In genomic region chr9:19409406-19410194, GRCh38 we compare ENCODE assay signal across 8 cellular contexts. TPM values are rescaled to one million over a fixed set of nuclear protein-coding genes. Genes with fewer than 3 reads are reported as not detected.
DNase-seq lines count a peak whose midpoint lies in the region; ATAC-seq, FAIRE-seq and TF ChIP-seq lines count a peak whose summit lies in the region.

No MANE protein-coding gene starts in this region.

- H2AFZ ChIP-seq in PC-3 (ENCODE audit: low read length): peak overlapping the region; percentile 79

- no peaks in the 10 kb centered on the region for H3K9me3 ChIP-seq in PC-3 (ENCODE audit: low read length)

- peak in 1 of 2 donors; percentile 17 for DNase-seq in activated T-cell treated with anti-CD3 and anti-CD28 coated beads, Interleukin-2, amount 50 U/mL, for 72 hours
- no peak for DNase-seq in activated T-cell treated with anti-CD3 and anti-CD28 coated beads, Interleukin-2, amount 50 U/mL, for 48 hours
- DNase-seq in PC-3: peak; percentile 27
- DNase-seq in bronchial epithelial cell (ENCODE audit: low read depth): peak; percentile 60
- no peak for DNase-seq in stimulated activated naive CD8-positive, alpha-beta T cell treated with anti-CD3 and anti-CD28 coated beads, Interleukin-15, amount 100 ng/mL, for 72 hours

- H3K27me3 ChIP-seq in PC-3 (ENCODE audit: low read length) (no peaks in the 10 kb centered on the region), bronchial epithelial cell (ENCODE audit: control insufficient read depth, insufficient read depth, low read length) (no peaks in the 10 kb centered on the region), layer of hippocampus (ENCODE audit: control insufficient read depth, insufficient read depth, low read length) (no peaks in the 10 kb centered on the region)

- POLR2A ChIA-PET in PC-3 (lab: Charles Lee; ENCODE audit: unreplicated experiment): interaction anchor here (0.6 kb wide), 1 partner anchor 15 kb away, joined by 4 read pairs; no protein-coding TSS in a partner anchor

- H3K79me2 ChIP-seq in PC-3 (ENCODE audit: low read length): peaks cover 6% of the 10 kb centered on the region; the same call in 1 of the 2 replicates

- no peaks in the 10 kb centered on the region for H4K20me1 ChIP-seq in PC-3 (ENCODE audit: low read length)

- intact Hi-C loops in PC-3 (cut with micrococcal nuclease): loop anchor here (2.0 to 5.0 kb wide), 2 partner anchors 37 to 47 kb away; no protein-coding TSS in a partner anchor

- H3K4me3 Mint-ChIP-seq in activated T-cell treated with anti-CD3 and anti-CD28 coated beads, Interleukin-2, amount 50 U/mL, for 72 hours: peak overlapping the region; percentile 98
- H3K4me3 Mint-ChIP-seq in stimulated activated naive CD8-positive, alpha-beta T cell treated with anti-CD3 and anti-CD28 coated beads, Interleukin-15, amount 100 ng/mL, for 72 hours: peak overlapping the region; percentile 97 to 98

- no peaks in the 10 kb centered on the region for H3K9me2 ChIP-seq in PC-3 (replicated peaks; ENCODE audit: low read length)

- no peaks in the 10 kb centered on the region for H3K27me3 Mint-ChIP-seq in activated T-cell treated with anti-CD3 and anti-CD28 coated beads, Interleukin-2, amount 50 U/mL, for 72 hours (ENCODE audit: low read depth)
- peaks cover 8% of the 10 kb centered on the region for H3K27me3 Mint-ChIP-seq in stimulated activated naive CD8-positive, alpha-beta T cell treated with anti-CD3 and anti-CD28 coated beads, Interleukin-15, amount 100 ng/mL, for 72 hours

- peak overlapping the region; percentile 92 for H3K4me3 ChIP-seq in PC-3 (ENCODE audit: low read length)
- H3K4me3 ChIP-seq in bronchial epithelial cell (ENCODE audit: low read depth, low read length): peak overlapping the region; percentile 77

- peak overlapping the region; percentile 36 for H3K27ac ChIP-seq in PC-3 (ENCODE audit: low read length)
- peak overlapping the region; percentile 82 for H3K27ac ChIP-seq in layer of hippocampus (ENCODE audit: low read depth, low read length)

- H3K9ac ChIP-seq in PC-3 (ENCODE audit: low read length): peak overlapping the region; percentile 66

- peak overlapping the region; percentile 85 for H3K27ac Mint-ChIP-seq in activated T-cell treated with anti-CD3 and anti-CD28 coated beads, Interleukin-2, amount 50 U/mL, for 72 hours
- H3K27ac Mint-ChIP-seq in stimulated activated naive CD8-positive, alpha-beta T cell treated with anti-CD3 and anti-CD28 coated beads, Interleukin-15, amount 100 ng/mL, for 72 hours: peak overlapping the region; percentile 80 to 91

- H3K36me3 Mint-ChIP-seq in activated T-cell treated with anti-CD3 and anti-CD28 coated beads, Interleukin-2, amount 50 U/mL, for 72 hours (ENCODE audit: insufficient read depth in 2 of 2): peaks cover 0 to 6% of the 10 kb centered on the region in 2 donors

- FAIRE-seq in bronchial epithelial cell (lab: Jason Lieb, UNC): no peak

- no peaks in the 10 kb centered on the region for H3K9me3 Mint-ChIP-seq in activated T-cell treated with anti-CD3 and anti-CD28 coated beads, Interleukin-2, amount 50 U/mL, for 72 hours
- no peaks in the 10 kb centered on the region for H3K9me3 Mint-ChIP-seq in stimulated activated naive CD8-positive, alpha-beta T cell treated with anti-CD3 and anti-CD28 coated beads, Interleukin-15, amount 100 ng/mL, for 72 hours

- CTCF ChIA-PET in PC-3 (lab: Charles Lee): no interaction called here

- TF ChIP-seq CTCF in PC-3 (conservative IDR thresholded peaks at IDR 0.05; ENCODE audit: low read depth, low read length) (no peak), bronchial epithelial cell (IDR thresholded peaks at IDR 0.05; ENCODE audit: insufficient read depth, low read length, severe bottlenecking) (no peak)

- TSS peak; percentile 40 for BruUV-seq in PC-3 (replicated peaks; lab: Mats Ljungman, UMichigan)

- peaks cover 19% of the 10 kb centered on the region for H3K4me1 Mint-ChIP-seq in activated T-cell treated with anti-CD3 and anti-CD28 coated beads, Interleukin-2, amount 50 U/mL, for 72 hours (ENCODE audit: low read depth)
- peaks cover 26% of the 10 kb centered on the region for H3K4me1 Mint-ChIP-seq in stimulated activated naive CD8-positive, alpha-beta T cell treated with anti-CD3 and anti-CD28 coated beads, Interleukin-15, amount 100 ng/mL, for 72 hours

- H3K4me1 ChIP-seq in PC-3 (ENCODE audit: insufficient read depth, low read length): peaks cover 26% of the 10 kb centered on the region

- peak overlapping the region; percentile 99 for H3K4me2 ChIP-seq in PC-3 (ENCODE audit: low read length)

- H3F3A ChIP-seq in PC-3 (ENCODE audit: low read length, unreplicated experiment): no peaks in the 10 kb centered on the region

- no peaks in the 10 kb centered on the region for H3K36me3 ChIP-seq in PC-3 (ENCODE audit: low read depth, low read length)
- H3K36me3 ChIP-seq in bronchial epithelial cell (ENCODE audit: control insufficient read depth, insufficient read depth, low read length): no peaks in the 10 kb centered on the region

- ATAC-seq in activated T-cell treated with anti-CD3 and anti-CD28 coated beads, Interleukin-2, amount 50 U/mL, for 72 hours (replicated peaks in 1 of 2): peak; percentile 6 to 12
- ATAC-seq in HG02981 (IDR thresholded peaks at IDR 0.05; ENCODE audit: unreplicated experiment) (peak; percentile 8), PC-3 (peak; percentile 27), HG03108 (IDR thresholded peaks at IDR 0.05; ENCODE audit: unreplicated experiment) (no peak)
- no peak for ATAC-seq in stimulated activated naive CD8-positive, alpha-beta T cell treated with anti-CD3 and anti-CD28 coated beads, Interleukin-15, amount 100 ng/mL, for 72 hours

RNA-seq across cellular contexts. Expression of gene ACER2, which starts 0.8 kb away (rescaled TPM):
- 1 to 10 TPM; 2.4 to 2.8 TPM for total RNA-seq in activated T-cell treated with anti-CD3 and anti-CD28 coated beads, Interleukin-2, amount 50 U/mL, for 72 hours
- 2.4 and 4.4 TPM in 2 replicates for total RNA-seq in PC-3 (2014; rRNA removed)
- total RNA-seq in bronchial epithelial cell: 5.8 and 5.9 TPM in 2 replicates

RNA-seq across cellular contexts. Expression of gene RPS6, which starts 29.6 kb away (rescaled TPM):
- 1,000 to 10,000 TPM; 3,558 to 3,563 TPM for total RNA-seq in activated T-cell treated with anti-CD3 and anti-CD28 coated beads, Interleukin-2, amount 50 U/mL, for 72 hours
- total RNA-seq in PC-3 (2014; rRNA removed) (908 and 1,159 TPM in 2 replicates), bronchial epithelial cell (3,215 and 3,657 TPM in 2 replicates)

Comparison
In these comparisons a context has a peak if more than half of its experiments do, and no peak if none do; other contexts are left out.
1. ATAC-seq: peak in activated T-cell treated with anti-CD3 and anti-CD28 coated beads, Interleukin-2, amount 50 U/mL, for 72 hours (2 of 2), HG02981 (single experiment) and PC-3 (single experiment); none in stimulated activated naive CD8-positive, alpha-beta T cell treated with anti-CD3 and anti-CD28 coated beads, Interleukin-15, amount 100 ng/mL, for 72 hours (single experiment) and HG03108 (single experiment).
2. DNase-seq: peak in PC-3 (single experiment) and bronchial epithelial cell (single experiment); none in activated T-cell treated with anti-CD3 and anti-CD28 coated beads, Interleukin-2, amount 50 U/mL, for 48 hours (0 of 2) and stimulated activated naive CD8-positive, alpha-beta T cell treated with anti-CD3 and anti-CD28 coated beads, Interleukin-15, amount 100 ng/mL, for 72 hours (0 of 2).